16 cellular contexts compared by ENCODE assay signal in the genomic region with DNA sequence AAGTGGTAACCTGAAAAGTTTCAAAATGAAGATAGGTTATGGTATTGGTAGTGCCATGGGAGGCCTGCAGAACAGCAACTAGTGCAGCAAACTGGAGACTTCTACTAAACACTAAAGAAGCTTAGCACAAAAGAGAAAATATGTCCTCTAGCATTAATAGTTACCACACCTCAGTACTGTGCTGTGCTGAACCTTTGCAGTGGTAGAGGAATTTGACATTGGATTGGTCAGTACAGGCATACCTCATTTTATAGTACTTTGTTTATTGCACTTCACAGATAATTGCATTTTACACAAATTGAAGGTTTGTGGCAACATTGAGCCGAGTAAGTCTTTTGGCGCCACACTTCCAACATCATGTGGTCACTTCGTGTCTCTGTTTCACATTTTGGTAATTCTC. TPM values are rescaled to one million over a fixed set of nuclear protein-coding genes. Genes with fewer than 3 reads are reported as not detected.
DNase-seq lines count a peak whose midpoint lies in the region; ATAC-seq, FAIRE-seq and TF ChIP-seq lines count a peak whose summit lies in the region.
"Had no signal": no experiment of that assay in that cellular context is flagged by ENCODE, and none has a peak within 500 bp of the region (broad histone marks: within the 10 kb centered on the region; RNA-seq: fewer than 3 reads in every experiment).

No MANE protein-coding gene starts in this region.

- no peak overlapping the region for H3K4me3 Mint-ChIP-seq in CD4-positive, CD25-positive, alpha-beta regulatory T cell
- H3K4me3 Mint-ChIP-seq in astrocyte (ENCODE audit: unreplicated experiment): no peak overlapping the region
- H3K4me3 Mint-ChIP-seq: B cell, H9 had no signal

- peaks cover 91% of the 10 kb centered on the region for H3K79me2 ChIP-seq in astrocyte (ENCODE audit: insufficient read depth, low read length)

- TF ChIP-seq CTCF in D721Med (IDR thresholded peaks at IDR 0.05; ENCODE audit: insufficient read depth, missing control alignments): no peak
- TF ChIP-seq CTCF in astrocyte (IDR thresholded peaks at IDR 0.05; ENCODE audit: insufficient read depth, low read depth, low read length): no peak
- TF ChIP-seq CTCF in mucosa of descending colon (IDR thresholded peaks at IDR 0.05): no peak

- peak overlapping the region in 2 of 3 donors; percentile 26 to 77 for H3K27ac Mint-ChIP-seq in CD4-positive, CD25-positive, alpha-beta regulatory T cell
- no peak overlapping the region for H3K27ac Mint-ChIP-seq in astrocyte (ENCODE audit: unreplicated experiment)
- H3K27ac Mint-ChIP-seq: B cell had no signal

- H3K27ac ChIP-seq in CD4-positive, CD25-positive, alpha-beta regulatory T cell (ENCODE audit: insufficient read depth, low read length, poor library complexity, severe bottlenecking): no peak overlapping the region
- H3K27ac ChIP-seq in astrocyte (ENCODE audit: low read depth, low read length): no peak overlapping the region
- H3K27ac ChIP-seq: BLaER1 treated with 17β-estradiol and CSF1 and Interleukin-3, amounts not matched to agents 10 nM and 100 nM; KMS-11 had no signal

- H4K20me1 ChIP-seq in astrocyte (ENCODE audit: insufficient read depth, low read length): peaks cover 77% of the 10 kb centered on the region

- H3K4me2 ChIP-seq in astrocyte (ENCODE audit: low read length): no peak overlapping the region
- H3K4me2 ChIP-seq: BLaER1 treated with 17β-estradiol and CSF1 and Interleukin-3, amounts not matched to agents 10 nM and 100 nM; KMS-11 had no signal

- intact Hi-C loops in mucosa of descending colon (cut with DNase I, micrococcal nuclease): no loop called here

- H3K9me3 ChIP-seq in CD4-positive, CD25-positive, alpha-beta regulatory T cell (ENCODE audit: control insufficient read depth in 2 of 2, low read length in 2 of 2): no peaks in the 10 kb centered on the region
- no peaks in the 10 kb centered on the region for H3K9me3 ChIP-seq in astrocyte (ENCODE audit: insufficient read depth, low read depth, low read length)
- H3K9me3 ChIP-seq in mucosa of descending colon: no peaks in the 10 kb centered on the region
- H3K9me3 ChIP-seq: BLaER1 treated with 17β-estradiol and CSF1 and Interleukin-3, amounts not matched to agents 10 nM and 100 nM; Caco-2 had no signal

- peaks cover 36% of the 10 kb centered on the region for H3K36me3 Mint-ChIP-seq in CD4-positive, CD25-positive, alpha-beta regulatory T cell
- H3K36me3 Mint-ChIP-seq in astrocyte (ENCODE audit: low read depth, unreplicated experiment): peaks cover 16% of the 10 kb centered on the region

- no peak overlapping the region for H3K9ac ChIP-seq in astrocyte (ENCODE audit: low read length)
- H3K9ac ChIP-seq: BLaER1 treated with 17β-estradiol and CSF1 and Interleukin-3, amounts not matched to agents 10 nM and 100 nM; KMS-11 had no signal

- peaks cover 31 to 69% (median 53%) of the 10 kb centered on the region in 4 donors for H3K4me1 Mint-ChIP-seq in CD4-positive, CD25-positive, alpha-beta regulatory T cell
- no peaks in the 10 kb centered on the region for H3K4me1 Mint-ChIP-seq in astrocyte (ENCODE audit: low read depth, unreplicated experiment)

- no peak for ATAC-seq in CD4-positive, CD25-positive, alpha-beta regulatory T cell (ENCODE audit: low read depth in 2 of 2)
- ATAC-seq in mucosa of descending colon (peak; percentile 68), HG03196 (IDR thresholded peaks at IDR 0.05; ENCODE audit: unreplicated experiment) (no peak), HG03135 (IDR thresholded peaks at IDR 0.05; ENCODE audit: unreplicated experiment) (no peak)

- H3K9me3 Mint-ChIP-seq in CD4-positive, CD25-positive, alpha-beta regulatory T cell: no peaks in the 10 kb centered on the region
- H3K9me3 Mint-ChIP-seq in astrocyte (ENCODE audit: unreplicated experiment): no peaks in the 10 kb centered on the region
- H3K9me3 Mint-ChIP-seq: H9 had no signal

- FAIRE-seq in D721Med (lab: Jason Lieb, UNC) (peak; percentile 41), astrocyte (lab: Jason Lieb, UNC) (peak; percentile 9)

- no peak overlapping the region for H3K4me3 ChIP-seq in CD4-positive, CD25-positive, alpha-beta regulatory T cell (ENCODE audit: low read depth, low read length)
- H3K4me3 ChIP-seq in astrocyte (ENCODE audit: insufficient read depth, low read depth, low read length): no peak overlapping the region
- H3K4me3 ChIP-seq in mucosa of descending colon: no peak overlapping the region
- H3K4me3 ChIP-seq: BLaER1 treated with 17β-estradiol and CSF1 and Interleukin-3, amounts not matched to agents 10 nM and 100 nM had no signal

- H3K4me1 ChIP-seq in CD4-positive, CD25-positive, alpha-beta regulatory T cell (ENCODE audit: control insufficient read depth, insufficient read depth, low read length, poor library complexity, severe bottlenecking): peaks cover 7% of the 10 kb centered on the region
- H3K4me1 ChIP-seq in astrocyte (ENCODE audit: insufficient read depth, low read length) (no peaks in the 10 kb centered on the region), mucosa of descending colon (ENCODE audit: low read depth) (peaks cover 2% of the 10 kb centered on the region)

- no peaks in the 10 kb centered on the region for H3K27me3 Mint-ChIP-seq in CD4-positive, CD25-positive, alpha-beta regulatory T cell
- no peaks in the 10 kb centered on the region for H3K27me3 Mint-ChIP-seq in astrocyte (ENCODE audit: low read depth, unreplicated experiment)
- H3K27me3 Mint-ChIP-seq: B cell had no signal

- DNase-seq in CD4-positive, CD25-positive, alpha-beta regulatory T cell: no peak
- no peak for DNase-seq in D721Med (ENCODE audit: insufficient read length, low spot score)
- DNase-seq in astrocyte (ENCODE audit: low read depth): no peak
- no peak for DNase-seq in mucosa of descending colon
- DNase-seq in H4 (ENCODE audit: low spot score): no peak
- no peak for DNase-seq in occipital lobe (lab: John Stamatoyannopoulos, UW)
- DNase-seq: Caco-2, DMS79 treated with DMSO at 0.1 percent for 48 hours, GF-D8, GOT3, H9 had no signal

- H3K36me3 ChIP-seq in CD4-positive, CD25-positive, alpha-beta regulatory T cell (ENCODE audit: control insufficient read depth, insufficient read depth, low read length): peaks cover 53% of the 10 kb centered on the region
- H3K36me3 ChIP-seq in astrocyte (ENCODE audit: insufficient read depth, low read length) (peaks cover 23% of the 10 kb centered on the region), mucosa of descending colon (ENCODE audit: low read depth) (no peaks in the 10 kb centered on the region)

- H2AFZ ChIP-seq in astrocyte (ENCODE audit: low read depth, low read length): no peak overlapping the region

- no peaks in the 10 kb centered on the region for H3K27me3 ChIP-seq in CD4-positive, CD25-positive, alpha-beta regulatory T cell (ENCODE audit: control insufficient read depth, insufficient read depth, low read length)
- H3K27me3 ChIP-seq in astrocyte (ENCODE audit: insufficient read depth, low read length): no peaks in the 10 kb centered on the region
- H3K27me3 ChIP-seq: BLaER1 treated with 17β-estradiol and CSF1 and Interleukin-3, amounts not matched to agents 10 nM and 100 nM had no signal

RNA-seq across cellular contexts. Expression of a gene that starts 40.4 kb away (rescaled TPM):
- 112 TPM for total RNA-seq in CD4-positive, CD25-positive, alpha-beta regulatory T cell
- 10 to 100 TPM; 11.0 to 15.1 (median 13.4) TPM for polyA plus RNA-seq in CD4-positive, CD25-positive, alpha-beta regulatory T cell
- total RNA-seq in astrocyte: 103 and 109 TPM in 2 replicates
- total RNA-seq in mucosa of descending colon: 10 to 100 TPM; 58.9 to 85.1 (median 70.3) TPM
- 24.1 and 37.3 TPM in 2 replicates for total RNA-seq in H4 (2014; rRNA removed; shearing (Covaris generic))
- total RNA-seq in occipital lobe: 224 TPM
